ENCODE assay signal across 8 cellular contexts in genomic region chr4:13067077-13067476, GRCh38.
"Had no signal": no experiment of that assay in that cellular context is flagged by ENCODE, and none has a peak within 500 bp of the region (broad histone marks: within the 10 kb centered on the region; RNA-seq: fewer than 3 reads in every experiment).

No MANE protein-coding gene starts in this region.

- FAIRE-seq: G401.6, GM12878, GM12891, GM12892, GM18507, GM19239 had no signal

- ATAC-seq: GM12878 had no signal

- DNase-seq: GDM1, GF-D8 had no signal

- H3K4me3 ChIP-seq: GM12878 had no signal
